11 cellular contexts compared by ENCODE assay signal in the genomic region with DNA sequence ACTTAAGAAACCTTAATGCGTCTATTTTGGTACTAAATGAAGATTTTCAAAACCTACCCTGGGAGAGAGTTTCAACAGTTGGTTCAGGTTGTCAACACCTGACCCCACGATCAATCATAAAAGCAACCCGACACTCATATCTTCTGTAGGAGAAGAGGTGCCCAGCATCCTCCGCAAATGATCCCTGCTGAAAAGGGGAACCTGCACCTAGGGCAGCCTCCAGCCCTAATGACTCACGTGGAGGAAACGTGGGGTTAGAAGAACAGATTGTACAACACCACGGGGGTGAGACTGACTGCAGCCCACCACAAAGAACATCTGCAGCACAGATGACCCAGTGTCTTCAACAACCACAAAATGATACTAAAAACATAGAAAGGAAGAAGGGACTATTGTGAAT.
DNase-seq lines count a peak whose midpoint lies in the region; ATAC-seq and TF ChIP-seq lines count a peak whose summit lies in the region.
"Had no signal": no experiment of that assay in that cellular context is flagged by ENCODE, and none has a peak within 500 bp of the region (broad histone marks: within the 10 kb centered on the region; RNA-seq: fewer than 3 reads in every experiment).

No MANE protein-coding gene starts in this region.

- H3K4me1 ChIP-seq in neural progenitor cell (no peaks in the 10 kb centered on the region), gastrocnemius medialis (no peaks in the 10 kb centered on the region)

- H3K27ac Mint-ChIP-seq in endothelial cell (ENCODE audit: unreplicated experiment), result no peak overlapping the region
- no peak overlapping the region for H3K27ac Mint-ChIP-seq in neural progenitor cell
- H3K27ac Mint-ChIP-seq: CD8-positive, alpha-beta T cell had no signal

- no peak overlapping the region for H3K4me3 ChIP-seq in neural progenitor cell
- H3K4me3 ChIP-seq in gastrocnemius medialis, result no peak overlapping the region

- TF ChIP-seq POLR2A in gastrocnemius medialis (IDR thresholded peaks at IDR 0.05), result no peak

- H4K20me1 ChIP-seq in neural progenitor cell (ENCODE audit: low read depth), result no peaks in the 10 kb centered on the region

- H3K79me2 ChIP-seq in neural progenitor cell (ENCODE audit: low read depth), result no peaks in the 10 kb centered on the region

- in situ Hi-C loops in gastrocnemius medialis (cut with MboI; ENCODE audit: low sequenced_read_pairs in 4 of 4), result no loop called here

- no peak overlapping the region for H2AFZ ChIP-seq in neural progenitor cell (replicated peaks)

- intact Hi-C loops in gastrocnemius medialis (cut with DNase I; ENCODE audit: low total_unique reads), result no loop called here

- H3K4me3 Mint-ChIP-seq in endothelial cell (ENCODE audit: unreplicated experiment) (peak overlapping the region; percentile 61), neural progenitor cell (no peak overlapping the region)
- H3K4me3 Mint-ChIP-seq: CD8-positive, alpha-beta T cell had no signal

- ATAC-seq in GM21515 (IDR thresholded peaks at IDR 0.05; ENCODE audit: unreplicated experiment) (peak; percentile 48), HG03520 (IDR thresholded peaks at IDR 0.05; ENCODE audit: unreplicated experiment) (peak; percentile 38), gastrocnemius medialis (no peak)
- ATAC-seq: CD8-positive, alpha-beta T cell had no signal

- no peaks in the 10 kb centered on the region for H3K4me1 Mint-ChIP-seq in endothelial cell (ENCODE audit: unreplicated experiment)
- H3K4me1 Mint-ChIP-seq in neural progenitor cell, result peaks cover 6% of the 10 kb centered on the region

- H3K9me3 ChIP-seq in neural progenitor cell (ENCODE audit: low read depth), result no peaks in the 10 kb centered on the region
- no peaks in the 10 kb centered on the region for H3K9me3 ChIP-seq in gastrocnemius medialis

- H3K27me3 Mint-ChIP-seq in endothelial cell (ENCODE audit: unreplicated experiment) (peaks cover 20% of the 10 kb centered on the region), neural progenitor cell (ENCODE audit: insufficient read depth, low read depth) (peaks cover 4% of the 10 kb centered on the region)

- H3K9ac ChIP-seq in neural progenitor cell, result no peak overlapping the region

- H3K4me2 ChIP-seq in neural progenitor cell, result no peak overlapping the region

- TF ChIP-seq CTCF in endothelial cell (IDR thresholded peaks at IDR 0.05; ENCODE audit: unreplicated experiment) (no peak), neural progenitor cell (IDR thresholded peaks at IDR 0.05) (no peak), gastrocnemius medialis (IDR thresholded peaks at IDR 0.05 in 4 of 5, conservative IDR thresholded peaks at IDR 0.05 in 1 of 5) (no peak)

- H3K36me3 ChIP-seq in neural progenitor cell, result no peaks in the 10 kb centered on the region
- peaks cover 0 to 24% of the 10 kb centered on the region in 2 donors for H3K36me3 ChIP-seq in gastrocnemius medialis

- H3F3A ChIP-seq in neural progenitor cell (ENCODE audit: low read depth), result no peaks in the 10 kb centered on the region

- H3K36me3 Mint-ChIP-seq in endothelial cell (ENCODE audit: low read depth, unreplicated experiment) (peaks cover 60% of the 10 kb centered on the region), neural progenitor cell (peaks cover 19% of the 10 kb centered on the region)
- H3K36me3 Mint-ChIP-seq: CD8-positive, alpha-beta T cell had no signal

- H3K27me3 ChIP-seq in neural progenitor cell (no peaks in the 10 kb centered on the region), gastrocnemius medialis (no peaks in the 10 kb centered on the region)

- H3K27ac ChIP-seq in neural progenitor cell, result no peak overlapping the region
- H3K27ac ChIP-seq in gastrocnemius medialis, result no peak overlapping the region

- DNase-seq in EH (ENCODE audit: low read depth) (peak; percentile 61), endothelial cell (ENCODE audit: low spot score) (no peak), neural progenitor cell (ENCODE audit: low spot score) (no peak), middle frontal gyrus (ENCODE audit: extremely low spot score, low spot score) (no peak), gastrocnemius medialis (no peak), OCI-M2 (lab: John Stamatoyannopoulos, UW; ENCODE audit: unreplicated experiment) (no peak)
- DNase-seq: CD8-positive, alpha-beta T cell; NCI-H748 treated with DMSO at 0.1 percent for 48 hours; stimulated activated CD4-positive, alpha-beta T cell treated with anti-CD3 and anti-CD28 coated beads, Interleukin-2, amount 100 ng/mL, for 48 hours had no signal

- H3K9me3 Mint-ChIP-seq in endothelial cell (ENCODE audit: unreplicated experiment) (no peaks in the 10 kb centered on the region), neural progenitor cell (no peaks in the 10 kb centered on the region)
- H3K9me3 Mint-ChIP-seq: CD8-positive, alpha-beta T cell had no signal

Comparison
In these comparisons a context has a peak if more than half of its experiments do, and no peak if none do; other contexts are left out.
1. ATAC-seq: peak in GM21515 (single experiment) and HG03520 (single experiment); none in gastrocnemius medialis (0 of 2).